10 cellular contexts compared by ENCODE assay signal in the genomic region with DNA sequence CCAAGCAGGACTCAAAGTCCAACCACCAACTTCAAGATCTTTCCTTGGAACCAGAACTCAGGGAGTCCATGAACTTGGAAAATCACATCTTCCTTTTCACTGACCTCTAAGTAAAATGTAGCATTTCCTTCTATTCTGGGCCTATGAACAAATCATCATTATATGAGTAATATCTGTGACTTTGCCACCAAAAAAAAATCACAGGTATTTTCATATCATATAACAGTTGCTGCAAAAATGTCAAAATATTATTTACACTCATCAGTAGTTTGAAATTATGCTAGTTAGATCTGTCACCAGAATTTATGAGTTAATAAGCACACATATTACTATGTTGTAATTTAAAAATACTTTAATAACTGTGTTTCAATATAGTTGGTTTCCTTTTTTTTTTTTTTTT. TPM values are rescaled to one million over a fixed set of nuclear protein-coding genes. Genes with fewer than 3 reads are reported as not detected.
A peak's percentile ranks its signal among the peaks of the same experiment; 100 is the strongest.
DNase-seq lines count a peak whose midpoint lies in the region; ATAC-seq and TF ChIP-seq lines count a peak whose summit lies in the region.
"Had no signal": no experiment of that assay in that cellular context is flagged by ENCODE, and none has a peak within 500 bp of the region (broad histone marks: within the 10 kb centered on the region; RNA-seq: fewer than 3 reads in every experiment).

No MANE protein-coding gene starts in this region.

- H3K4me1 ChIP-seq in left ventricle myocardium inferior (peaks cover 90% of the 10 kb centered on the region), psoas muscle (peaks cover 9% of the 10 kb centered on the region), aorta (ENCODE audit: control insufficient read depth in 1 of 2, insufficient read depth in 2 of 2, low read length in 2 of 2) (no peaks in the 10 kb centered on the region)

- H3K36me3 ChIP-seq in left ventricle myocardium inferior: no peaks in the 10 kb centered on the region
- H3K36me3 ChIP-seq in psoas muscle (ENCODE audit: insufficient read depth in 1 of 2, low read depth in 1 of 2): no peaks in the 10 kb centered on the region
- no peaks in the 10 kb centered on the region for H3K36me3 ChIP-seq in aorta (ENCODE audit: control insufficient read depth in 1 of 2, insufficient read depth in 2 of 2, low read length in 1 of 2)

- no peaks in the 10 kb centered on the region for H3K27me3 ChIP-seq in left ventricle myocardium inferior (ENCODE audit: low read depth)
- no peaks in the 10 kb centered on the region for H3K27me3 ChIP-seq in psoas muscle (ENCODE audit: insufficient read depth in 3 of 3, low read length in 2 of 3)
- no peaks in the 10 kb centered on the region for H3K27me3 ChIP-seq in aorta (ENCODE audit: control insufficient read depth in 1 of 2, insufficient read depth in 2 of 2, low read length in 1 of 2)

- ATAC-seq in Right ventricle myocardium inferior (no peak), psoas muscle (no peak), aorta (ENCODE audit: low FRiP score) (no peak), GM18519 (IDR thresholded peaks at IDR 0.05; ENCODE audit: low FRiP score, unreplicated experiment) (no peak)
- ATAC-seq: activated T-helper 17 cell treated with anti-CD3 and anti-CD28 coated beads, Interleukin-2, amount 50 U/mL, for 72 hours had no signal

- TF ChIP-seq CTCF in left ventricle myocardium inferior (IDR thresholded peaks at IDR 0.05; ENCODE audit: borderline replicate concordance): no peak
- no peak for TF ChIP-seq CTCF in fibroblast of the aortic adventitia (IDR thresholded peaks at IDR 0.05; ENCODE audit: insufficient read depth, low read length)
- TF ChIP-seq CTCF in psoas muscle (IDR thresholded peaks at IDR 0.05): no peak

- peak overlapping the region; percentile 92 for H3K27ac ChIP-seq in left ventricle myocardium inferior (replicated peaks)
- H3K27ac ChIP-seq in psoas muscle: peak overlapping the region; percentile 72
- H3K27ac ChIP-seq in aorta (ENCODE audit: low read depth in 1 of 2, low read length in 2 of 2): peak overlapping the region; percentile 72 to 75

- DNase-seq in left ventricle myocardium inferior (no peak), Right ventricle myocardium inferior (ENCODE audit: missing footprints) (no peak), fibroblast of the aortic adventitia (ENCODE audit: low read depth) (no peak), psoas muscle (no peak), aorta (no peak), HuH-7.5 (ENCODE audit: low spot score) (no peak), NCI-H2196 treated with DMSO at 0.1 percent for 48 hours (lab: John Stamatoyannopoulos, UW; ENCODE audit: unreplicated experiment) (no peak)
- DNase-seq: NCI-H510A had no signal

- H3K4me3 ChIP-seq in left ventricle myocardium inferior (no peak overlapping the region), fibroblast of the aortic adventitia (ENCODE audit: low read depth, low read length) (peak overlapping the region; percentile 3), psoas muscle (no peak overlapping the region), aorta (ENCODE audit: low read length in 2 of 2) (no peak overlapping the region)

- H3K9me3 ChIP-seq in left ventricle myocardium inferior (replicated peaks): no peaks in the 10 kb centered on the region
- no peaks in the 10 kb centered on the region for H3K9me3 ChIP-seq in psoas muscle
- no peaks in the 10 kb centered on the region for H3K9me3 ChIP-seq in aorta (ENCODE audit: control insufficient read depth, low read length)

- intact Hi-C loops in left ventricle myocardium inferior (cut with micrococcal nuclease) (no loop called here), Right ventricle myocardium inferior (cut with DNase I) (no loop called here), psoas muscle (cut with DNase I) (no loop called here), aorta (cut with DNase I) (no loop called here)

RNA-seq across cellular contexts. Expression of gene TLDC2, which starts 27.3 kb away (rescaled TPM):
- total RNA-seq in left ventricle myocardium inferior: not detected
- not detected for total RNA-seq in Right ventricle myocardium inferior
- total RNA-seq in fibroblast of the aortic adventitia (ENCODE audit: low replicate concordance): 0.18 TPM in 1 of 2 replicates, not detected in the other
- total RNA-seq in psoas muscle: under 1 TPM in 1 of 4 donors, not detected in 3; 0.15 TPM
- under 1 TPM in 2 of 3 donors, not detected in 1; 0.04 to 0.05 TPM for polyA plus RNA-seq in psoas muscle
- total RNA-seq in aorta: under 1 TPM in 1 of 2 donors, not detected in 1; 0.36 TPM
- 1 to 10 TPM in 1 of 2 donors, not detected in 1; 4.1 TPM for polyA plus RNA-seq in aorta
- total RNA-seq: activated T-helper 17 cell treated with anti-CD3 and anti-CD28 coated beads, Interleukin-2, amount 50 U/mL, for 72 hours had no signal
